10 cellular contexts compared by ENCODE assay signal in the genomic region with DNA sequence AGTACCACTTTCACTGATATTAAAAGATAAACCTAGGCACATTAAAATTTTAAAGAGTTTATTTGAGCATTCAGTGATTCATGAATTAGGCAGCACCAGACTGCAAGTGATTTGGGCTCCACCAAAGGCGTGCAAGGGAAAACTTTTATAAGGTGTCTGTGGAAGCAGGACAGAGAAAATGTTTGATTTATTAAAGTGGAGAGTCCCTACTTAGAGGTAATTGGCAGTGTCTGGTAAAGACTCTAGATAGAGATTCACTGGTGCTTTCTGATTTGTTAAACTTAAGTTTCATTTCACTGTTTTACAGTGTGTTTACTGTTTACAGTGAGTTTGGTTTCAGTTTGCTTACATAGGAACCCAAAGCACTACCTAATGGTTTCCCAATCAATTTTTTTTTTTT.
A peak's percentile ranks its signal among the peaks of the same experiment; 100 is the strongest.
DNase-seq lines count a peak whose midpoint lies in the region; ATAC-seq, FAIRE-seq and TF ChIP-seq lines count a peak whose summit lies in the region.
"Had no signal": no experiment of that assay in that cellular context is flagged by ENCODE, and none has a peak within 500 bp of the region (broad histone marks: within the 10 kb centered on the region; RNA-seq: fewer than 3 reads in every experiment).

No MANE protein-coding gene starts in this region.

- no peaks in the 10 kb centered on the region for H3K9me3 ChIP-seq in GM23248 (ENCODE audit: low read depth)
- no peaks in the 10 kb centered on the region for H3K9me3 ChIP-seq in heart right ventricle

- H3K9me3 Mint-ChIP-seq in Calu3 (ENCODE audit: low read depth, unreplicated experiment) = no peaks in the 10 kb centered on the region

- H3K79me2 ChIP-seq in GM23248 (ENCODE audit: insufficient read depth) = no peaks in the 10 kb centered on the region
- H3K79me2 ChIP-seq: parathyroid adenoma had no signal

- no peaks in the 10 kb centered on the region for H3K36me3 Mint-ChIP-seq in Calu3 (ENCODE audit: insufficient read depth, unreplicated experiment)

- CTCF ChIA-PET in Calu3 (lab: Charles Lee) = no interaction called here

- peak overlapping the region; percentile 76 for H2AFZ ChIP-seq in GM23248
- H2AFZ ChIP-seq: parathyroid adenoma had no signal

- H3K4me3 Mint-ChIP-seq in Calu3 (ENCODE audit: low read depth, unreplicated experiment) = no peak overlapping the region

- H3K36me3 ChIP-seq in GM23248 (ENCODE audit: low read depth) (no peaks in the 10 kb centered on the region), rectal smooth muscle tissue (ENCODE audit: control insufficient read depth, insufficient read depth, low read length) (no peaks in the 10 kb centered on the region), heart right ventricle (no peaks in the 10 kb centered on the region)

- intact Hi-C loops in Calu3 (cut with micrococcal nuclease; ENCODE audit: unreplicated experiment) = no loop called here
- intact Hi-C loops in heart right ventricle (cut with DNase I) = no loop called here

- in situ Hi-C loops in GM23248 (cut with MboI) = no loop called here

- no peak overlapping the region for H3K9ac ChIP-seq in GM23248
- H3K9ac ChIP-seq in rectal smooth muscle tissue (ENCODE audit: low read length) = no peak overlapping the region
- H3K9ac ChIP-seq: parathyroid adenoma had no signal

- H3F3A ChIP-seq in GM23248 (ENCODE audit: insufficient read depth) = peaks cover 18% of the 10 kb centered on the region; the same call in 1 of the 2 replicates

- TF ChIP-seq CTCF in Calu3 (IDR thresholded peaks at IDR 0.05; ENCODE audit: unreplicated experiment) (no peak), heart right ventricle (IDR thresholded peaks at IDR 0.05) (no peak)

- BruUV-seq in Calu3 (replicated peaks; lab: Mats Ljungman, UMichigan) = no TSS peak

- 12 to 23% methylated on average over 1 of the region's 1 CpG for WGBS in GM23248 (ENCODE audit: low coverage in 1 of 2, low lambda C conversion rate in 2 of 2, missing lambda C conversion rate in 2 of 2), 2 experiments
- WGBS in heart right ventricle, 2 donors = 83 to 91% methylated on average over 1 of the region's 1 CpG

- H3K4me3 ChIP-seq in GM23248 (peak overlapping the region; percentile 48), rectal smooth muscle tissue (ENCODE audit: low read length) (no peak overlapping the region), heart right ventricle (peak overlapping the region in 1 of 10 donors; percentile 22)

- DNase-seq in GM23248 (peak; percentile 47), H54 (ENCODE audit: insufficient read length, low spot score) (no peak), Calu3 (no peak), heart right ventricle (no peak), SK-N-DZ (ENCODE audit: low spot score) (no peak)

- H3K27me3 ChIP-seq in GM23248 (replicated peaks; ENCODE audit: insufficient read depth) (no peaks in the 10 kb centered on the region), rectal smooth muscle tissue (ENCODE audit: control insufficient read depth, insufficient read depth, low read length) (no peaks in the 10 kb centered on the region), heart right ventricle (no peaks in the 10 kb centered on the region)

- H3K9me2 ChIP-seq in GM23248 (ENCODE audit: insufficient read depth) = no peaks in the 10 kb centered on the region

- no peaks in the 10 kb centered on the region for H3K27me3 Mint-ChIP-seq in Calu3 (ENCODE audit: unreplicated experiment)

- TF ChIP-seq POLR2A in H54 (IDR thresholded peaks at IDR 0.05; ENCODE audit: low read depth, low read length) = no peak

- H3K4me2 ChIP-seq in GM23248 (ENCODE audit: unreplicated experiment) = peak overlapping the region; percentile 53

- no peaks in the 10 kb centered on the region for H4K20me1 ChIP-seq in GM23248 (ENCODE audit: insufficient read depth)

- peak overlapping the region; percentile 51 for H3K27ac ChIP-seq in GM23248
- peak overlapping the region; percentile 41 for H3K27ac ChIP-seq in rectal smooth muscle tissue (ENCODE audit: low read depth, low read length)
- H3K27ac ChIP-seq in heart right ventricle = peak overlapping the region in 2 of 10 donors; percentile 2 to 22
- H3K27ac ChIP-seq: parathyroid adenoma had no signal

- ATAC-seq in GM18519 (IDR thresholded peaks at IDR 0.05; ENCODE audit: low FRiP score, unreplicated experiment) (peak; percentile 93), HG03457 (IDR thresholded peaks at IDR 0.05; ENCODE audit: unreplicated experiment) (peak; percentile 87), heart right ventricle (no peak)

- no peak for FAIRE-seq in H54 (lab: Jason Lieb, UNC)
- FAIRE-seq: bronchial epithelial cell had no signal

- H3K27ac Mint-ChIP-seq in Calu3 (ENCODE audit: unreplicated experiment) = no peak overlapping the region

- peaks cover 24% of the 10 kb centered on the region for H3K4me1 ChIP-seq in GM23248 (ENCODE audit: insufficient read depth)
- peaks cover 8% of the 10 kb centered on the region for H3K4me1 ChIP-seq in rectal smooth muscle tissue (ENCODE audit: control insufficient read depth, insufficient read depth, low read length)
- H3K4me1 ChIP-seq in heart right ventricle = no peaks in the 10 kb centered on the region

- peaks cover 16% of the 10 kb centered on the region for H3K4me1 Mint-ChIP-seq in Calu3 (ENCODE audit: low read depth, unreplicated experiment)

Comparison
In these comparisons a context has a peak if more than half of its experiments do, and no peak if none do; other contexts are left out.
1. ATAC-seq: peak in GM18519 (single experiment) and HG03457 (single experiment); none in heart right ventricle (0 of 8).